ENCODE assay signal across 8 cellular contexts in genomic region chr12:27780612-27781408, GRCh38. TPM values are rescaled to one million over a fixed set of nuclear protein-coding genes. Genes with fewer than 3 reads are reported as not detected.
DNase-seq lines count a peak whose midpoint lies in the region; ATAC-seq, FAIRE-seq and TF ChIP-seq lines count a peak whose summit lies in the region.

No MANE protein-coding gene starts in this region.

- peak; percentile 26 for FAIRE-seq in K562 (lab: Jason Lieb, UNC)
- FAIRE-seq in keratinocyte (lab: Jason Lieb, UNC): peak; percentile 9

- no peaks in the 10 kb centered on the region for H3K9me3 Mint-ChIP-seq in CD8-positive, alpha-beta T cell

- no peaks in the 10 kb centered on the region for H3K9me3 ChIP-seq in CD8-positive, alpha-beta T cell (ENCODE audit: low read length)
- H3K9me3 ChIP-seq in K562 (replicated peaks; ENCODE audit: control insufficient read depth, insufficient read depth, low read depth, low read length): no peaks in the 10 kb centered on the region
- no peaks in the 10 kb centered on the region for H3K9me3 ChIP-seq in keratinocyte (ENCODE audit: control insufficient read depth, low read depth, low read length)

- TF ChIP-seq RAD21 in K562 (CRISPR knock-in tag; conservative IDR thresholded peaks at IDR 0.05 in 1 of 2, IDR thresholded peaks at IDR 0.05 in 1 of 2): no peak

- ATAC-seq in CD8-positive, alpha-beta T cell: peak; percentile 30
- ATAC-seq in GM19351 (IDR thresholded peaks at IDR 0.05; ENCODE audit: unreplicated experiment) (peak; percentile 32), HG03439 (IDR thresholded peaks at IDR 0.05; ENCODE audit: unreplicated experiment) (peak; percentile 43), K562 (peak; percentile 67)

- TF ChIP-seq POLR2A in K562 (conservative IDR thresholded peaks at IDR 0.05): no peak; the same call in 1 of the 2 replicates

- H3K4me1 ChIP-seq in CD8-positive, alpha-beta T cell (ENCODE audit: insufficient read depth, low read length): peaks cover 15% of the 10 kb centered on the region
- peaks cover 11 to 28% of the 10 kb centered on the region in 2 experiments; a peak in 4 of 5 replicates for H3K4me1 ChIP-seq in K562 (replicated peaks in 1 of 2; ENCODE audit: control insufficient read depth in 2 of 2, insufficient read depth in 2 of 2, low read length in 2 of 2)
- peaks cover 35% of the 10 kb centered on the region for H3K4me1 ChIP-seq in keratinocyte (ENCODE audit: control insufficient read depth, extremely low read depth, insufficient read depth, low read length)

- H3K9ac ChIP-seq in K562 (ENCODE audit: insufficient read depth in 1 of 2, low read depth in 2 of 2, low read length in 2 of 2) (peak overlapping the region; percentile 54 to 97), keratinocyte (ENCODE audit: control insufficient read depth, extremely low read depth, insufficient read depth, low read length) (peak overlapping the region; percentile 89)

- intact Hi-C loops in CD8-positive, alpha-beta T cell (cut with DNase I, micrococcal nuclease): loop anchor here (2.0 kb wide), 3 partner anchors 40 to 842 kb away; partner anchors contain the start of genes MRPS35 (in 2 of the 2) and FGFR1OP2 (in 1 of the 2)
- intact Hi-C loops in K562 (cut with micrococcal nuclease): loop anchor here (5.0 kb wide), 1 partner anchor 41 kb away; no protein-coding TSS in a partner anchor

- H3K79me2 ChIP-seq in K562 (ENCODE audit: control insufficient read depth, insufficient read depth, low read length) (peaks cover 27% of the 10 kb centered on the region), keratinocyte (ENCODE audit: control insufficient read depth, insufficient read depth, low read length) (peaks cover 51% of the 10 kb centered on the region)

- H3K36me3 Mint-ChIP-seq in CD8-positive, alpha-beta T cell: peaks cover 12% of the 10 kb centered on the region

- H3K4me2 ChIP-seq in K562 (ENCODE audit: insufficient read depth, low read length) (peak overlapping the region; percentile 86), keratinocyte (ENCODE audit: control insufficient read depth, extremely low read depth, insufficient read depth, low read depth, low read length) (peak overlapping the region; percentile 99)

- CTCF ChIA-PET in CD8-positive, alpha-beta T cell (lab: Charles Lee): interaction anchor here (0.9 to 1.9 kb wide), 6 partner anchors 9 to 43 kb away, joined by 3 to 7 read pairs (median 4); no protein-coding TSS in a partner anchor
- CTCF ChIA-PET in RWPE1 (lab: Yijun Ruan, JAX): interaction anchor here (0.9 to 1.1 kb wide), 2 partner anchors 47 to 418 kb away, joined by 3 to 4 read pairs; no protein-coding TSS in a partner anchor
- CTCF ChIA-PET in K562 (lab: Yijun Ruan, JAX; ENCODE audit: low intra/inter-chr PET ratio): no interaction called here

- POLR2A ChIA-PET in CD8-positive, alpha-beta T cell (lab: Charles Lee): interaction anchor here (0.7 to 2.2 kb wide), 10 partner anchors 8 to 948 kb away, joined by 3 to 10 read pairs (median 3); partner anchors contain the start of gene ITPR2
- POLR2A ChIA-PET in RWPE1 (lab: Yijun Ruan, JAX; ENCODE audit: low non-redundant PET): no interaction called here
- POLR2A ChIA-PET in K562 (lab: Yijun Ruan, JAX): interaction anchor here (0.6 to 2.0 kb wide), 3 partner anchors 9 to 11 kb away, joined by 3 to 8 read pairs (median 3); no protein-coding TSS in a partner anchor

- H3K9me1 ChIP-seq in K562 (ENCODE audit: control insufficient read depth, insufficient read depth, low read length) (no peaks in the 10 kb centered on the region), keratinocyte (ENCODE audit: control insufficient read depth, extremely low read depth, insufficient read depth, low read length) (no peaks in the 10 kb centered on the region)

- in situ Hi-C loops in K562 (cut with MboI): no loop called here

- no peaks in the 10 kb centered on the region for H3K27me3 ChIP-seq in CD8-positive, alpha-beta T cell (ENCODE audit: insufficient read depth, low read length)
- H3K27me3 ChIP-seq in K562 (ENCODE audit: control insufficient read depth in 2 of 2, insufficient read depth in 2 of 2, low read length in 2 of 2) (no peaks in the 10 kb centered on the region), keratinocyte (ENCODE audit: control insufficient read depth, extremely low read depth, insufficient read depth, low read length) (no peaks in the 10 kb centered on the region)

- peak overlapping the region; percentile 85 for H3K27ac Mint-ChIP-seq in CD8-positive, alpha-beta T cell

- WGBS in K562 (ENCODE audit: insufficient coverage, low coverage, missing lambda C conversion rate): 6% methylated on average over 23 of the region's 27 CpGs

- dilution Hi-C loops in keratinocyte (cut with MboI; ENCODE audit: extremely low pct_ligation_motif_present, low sequenced_read_pairs): no loop called here

- H4K20me1 ChIP-seq in K562 (replicated peaks; ENCODE audit: control insufficient read depth, insufficient read depth, low read length) (no peaks in the 10 kb centered on the region; the same call in 1 of the 2 replicates), keratinocyte (ENCODE audit: control insufficient read depth, extremely low read depth, insufficient read depth, low read length) (no peaks in the 10 kb centered on the region)

- peak in 4 of 7 experiments; percentile 4 to 34 (median 28) for DNase-seq in CD8-positive, alpha-beta T cell
- peak; percentile 32 for DNase-seq in RWPE1 (ENCODE audit: low spot score)
- peak; percentile 29 to 40 (median 32) for DNase-seq in K562 (ENCODE audit: extremely low read depth in 1 of 4, low spot score in 3 of 4)
- DNase-seq in keratinocyte (ENCODE audit: low read depth, low spot score): peak; percentile 23
- DNase-seq in stimulated activated CD4-positive, alpha-beta T cell treated with anti-CD3 and anti-CD28 coated beads, TNF-alpha, amount 100 ng/mL, for 4 hours (ENCODE audit: low read depth in 3 of 3): peak in 2 of 3 experiments; percentile 2 to 6
- no peak for DNase-seq in midbrain (lab: John Stamatoyannopoulos, UW)

- H2AFZ ChIP-seq in K562 (ENCODE audit: low read depth, low read length): peak overlapping the region; percentile 98
- H2AFZ ChIP-seq in keratinocyte (ENCODE audit: control insufficient read depth, low read length): peak overlapping the region; percentile 66

- H3K4me3 Mint-ChIP-seq in CD8-positive, alpha-beta T cell: peak overlapping the region; percentile 85

- no peak for TF ChIP-seq EP300 in K562 (IDR thresholded peaks at IDR 0.05; ENCODE audit: low read length)

- no TSS peak for BruUV-seq in K562 (replicated peaks; lab: Mats Ljungman, UMichigan)

- H3K27me3 Mint-ChIP-seq in CD8-positive, alpha-beta T cell (ENCODE audit: low read depth): no peaks in the 10 kb centered on the region

- H3K36me3 ChIP-seq in CD8-positive, alpha-beta T cell (ENCODE audit: insufficient read depth, low read length): no peaks in the 10 kb centered on the region
- H3K36me3 ChIP-seq in K562 (ENCODE audit: control insufficient read depth, insufficient read depth, low read length) (peaks cover 10% of the 10 kb centered on the region; the same call in 2 of the 3 replicates), keratinocyte (ENCODE audit: control insufficient read depth in 2 of 2, extremely low read depth in 1 of 2, insufficient read depth in 2 of 2, low read length in 2 of 2) (peaks cover 0 to 12% of the 10 kb centered on the region in 2 experiments)

- no peak for TF ChIP-seq CTCF in CD8-positive, alpha-beta T cell (IDR thresholded peaks at IDR 0.05)
- TF ChIP-seq CTCF in RWPE1 (conservative IDR thresholded peaks at IDR 0.05; ENCODE audit: low read depth): no peak
- no peak; a peak in 1 of 6 replicates for TF ChIP-seq CTCF in K562 (IDR thresholded peaks at IDR 0.05 in 2 of 3, conservative IDR thresholded peaks at IDR 0.05 in 1 of 3; ENCODE audit: insufficient read depth in 2 of 3, low read depth in 1 of 3, low read length in 3 of 3)
- TF ChIP-seq CTCF in keratinocyte (optimal IDR thresholded peaks at IDR 0.05 in 1 of 3, IDR thresholded peaks at IDR 0.05 in 1 of 3, conservative IDR thresholded peaks at IDR 0.05 in 1 of 3; ENCODE audit: extremely low read depth in 1 of 3, insufficient read depth in 2 of 3, low read length in 3 of 3): no peak

- H3K4me1 Mint-ChIP-seq in CD8-positive, alpha-beta T cell (ENCODE audit: low read depth): peaks cover 46% of the 10 kb centered on the region

- peak overlapping the region; percentile 73 for H3K4me3 ChIP-seq in CD8-positive, alpha-beta T cell (ENCODE audit: low read depth, low read length)
- H3K4me3 ChIP-seq in K562 (peak overlapping the region; percentile 66), keratinocyte (ENCODE audit: control insufficient read depth in 2 of 3, extremely low read depth in 1 of 3, insufficient read depth in 2 of 3, low read depth in 1 of 3, low read length in 3 of 3) (peak overlapping the region; percentile 71 to 82 (median 78))

- H3K27ac ChIP-seq in CD8-positive, alpha-beta T cell (ENCODE audit: low read depth, low read length): peak overlapping the region; percentile 53
- peak overlapping the region; percentile 77 for H3K27ac ChIP-seq in RWPE1
- H3K27ac ChIP-seq in K562 (ENCODE audit: extremely low read depth, low read depth, low read length): peak overlapping the region; percentile 71
- H3K27ac ChIP-seq in keratinocyte (ENCODE audit: control insufficient read depth, insufficient read depth, low read length): peak overlapping the region; percentile 73

RNA-seq across cellular contexts. Expression of gene MANSC4, which starts 0.8 kb away (rescaled TPM):
- not detected for total RNA-seq in CD8-positive, alpha-beta T cell
- not detected in 2 replicates for total RNA-seq in K562 (2011; cell fraction: chromatin; rRNA removed; ENCODE audit: low replicate concordance)
- total RNA-seq in K562 (2011; cell fraction: nucleolus; rRNA removed): not detected in 2 replicates
- not detected in 2 replicates for total RNA-seq in K562 (2011; cell fraction: nucleoplasm; rRNA removed)
- total RNA-seq in K562 (2014; rRNA removed): not detected in 2 replicates
- total RNA-seq in K562 (2014; rRNA removed; fragmentation: Illumina TruSeq; extraction: Trizol): not detected in 2 replicates
- not detected in 2 replicates for total RNA-seq in K562 (2015; rRNA removed; fragmentation: Illumina TruSeq; extraction: Trizol)
- not detected in 2 replicates for total RNA-seq in K562 (2021)
- not detected in 2 replicates for polyA plus RNA-seq in K562 (2011; rRNA removed)
- not detected in 2 replicates for polyA plus RNA-seq in K562 (2011; cell fraction: cytosol; rRNA removed)
- not detected in 2 replicates for polyA plus RNA-seq in K562 (2011; cell fraction: nucleus; rRNA removed)
- not detected in 2 replicates for polyA plus RNA-seq in K562 (2012)
- not detected in 2 replicates for polyA plus RNA-seq in K562 (2014; fragmentation: Illumina TruSeq; extraction: Trizol)
- not detected for polyA plus RNA-seq in K562 (2014; fragmentation: Nextera tagmentation; extraction: Ambion mirVana)
- polyA plus RNA-seq in K562 (2014; rRNA removed): not detected in 2 replicates
- polyA minus RNA-seq in K562 (2011; rRNA and poly(A)+ RNA removed): not detected in 2 replicates
- polyA minus RNA-seq in K562 (2011; cell fraction: cytosol; rRNA and poly(A)+ RNA removed): not detected in 2 replicates
- not detected in 2 replicates for polyA minus RNA-seq in K562 (2011; cell fraction: nucleus; rRNA and poly(A)+ RNA removed)
- 0.18 to 0.67 TPM (median 0.59 TPM) in 3 replicates for polyA plus RNA-seq in keratinocyte
- polyA plus RNA-seq in keratinocyte (2011; ENCODE audit: low read depth): not detected
- polyA plus RNA-seq in keratinocyte (2011; cell fraction: cytosol; rRNA removed): 0.12 and 0.27 TPM in 2 replicates
- 0.36 and 0.48 TPM in 2 replicates for polyA plus RNA-seq in keratinocyte (2011; cell fraction: nucleus; rRNA removed)
- 0.58 TPM in 1 of 2 replicates, not detected in the other for polyA plus RNA-seq in keratinocyte (2012; ENCODE audit: low replicate concordance)
- polyA minus RNA-seq in keratinocyte: 0.23 to 0.29 TPM in 2 of 3 replicates, not detected in the other
- not detected for polyA minus RNA-seq in keratinocyte (2011; cell fraction: cytosol; rRNA and poly(A)+ RNA removed)
- polyA minus RNA-seq in keratinocyte (2011; cell fraction: nucleus; rRNA and poly(A)+ RNA removed): not detected in 2 replicates

RNA-seq across cellular contexts. Expression of gene KLHL42, which starts 0.8 kb away (rescaled TPM):
- total RNA-seq in CD8-positive, alpha-beta T cell: 10 to 100 TPM; 11.0 to 11.1 TPM
- 33.6 and 49.3 TPM in 2 replicates for total RNA-seq in K562 (2011; cell fraction: chromatin; rRNA removed; ENCODE audit: low replicate concordance)
- total RNA-seq in K562 (2011; cell fraction: nucleolus; rRNA removed): 27.2 and 29.5 TPM in 2 replicates
- total RNA-seq in K562 (2011; cell fraction: nucleoplasm; rRNA removed): 38.5 and 44.9 TPM in 2 replicates
- total RNA-seq in K562 (2014; rRNA removed) (11.8 and 12.5 TPM in 2 replicates), K562 (2014; rRNA removed; fragmentation: Illumina TruSeq; extraction: Trizol) (8.0 and 8.4 TPM in 2 replicates), K562 (2015; rRNA removed; fragmentation: Illumina TruSeq; extraction: Trizol) (9.6 and 10.5 TPM in 2 replicates), K562 (2021) (11.7 and 12.3 TPM in 2 replicates)
- polyA plus RNA-seq in K562 (2011; rRNA removed) (10.8 and 11.1 TPM in 2 replicates), K562 (2014; fragmentation: Illumina TruSeq; extraction: Trizol) (7.4 and 8.2 TPM in 2 replicates), K562 (2014; fragmentation: Nextera tagmentation; extraction: Ambion mirVana) (1 to 10 TPM; 1.5 TPM), K562 (2014; rRNA removed) (9.6 and 14.3 TPM in 2 replicates), keratinocyte (18.6 to 27.2 TPM (median 20.6 TPM) in 3 replicates)
- polyA plus RNA-seq in K562 (2011; cell fraction: cytosol; rRNA removed): 10.2 and 14.6 TPM in 2 replicates
- 30.6 and 41.5 TPM in 2 replicates for polyA plus RNA-seq in K562 (2011; cell fraction: nucleus; rRNA removed)
- polyA plus RNA-seq in K562 (2012): 6.1 and 11.9 TPM in 2 replicates
- 16.2 and 19.8 TPM in 2 replicates for polyA minus RNA-seq in K562 (2011; rRNA and poly(A)+ RNA removed)
- 5.9 and 10.0 TPM in 2 replicates for polyA minus RNA-seq in K562 (2011; cell fraction: cytosol; rRNA and poly(A)+ RNA removed)
- 28.9 and 37.2 TPM in 2 replicates for polyA minus RNA-seq in K562 (2011; cell fraction: nucleus; rRNA and poly(A)+ RNA removed)
- polyA plus RNA-seq in keratinocyte (2011; ENCODE audit: low read depth): 5.8 TPM
- 11.0 and 13.2 TPM in 2 replicates for polyA plus RNA-seq in keratinocyte (2011; cell fraction: cytosol; rRNA removed)
- polyA plus RNA-seq in keratinocyte (2011; cell fraction: nucleus; rRNA removed): 36.8 and 38.9 TPM in 2 replicates
- 7.6 and 16.1 TPM in 2 replicates for polyA plus RNA-seq in keratinocyte (2012; ENCODE audit: low replicate concordance)
- 39.5 to 50.3 TPM (median 49.5 TPM) in 3 replicates for polyA minus RNA-seq in keratinocyte
- 30.9 TPM for polyA minus RNA-seq in keratinocyte (2011; cell fraction: cytosol; rRNA and poly(A)+ RNA removed)
- polyA minus RNA-seq in keratinocyte (2011; cell fraction: nucleus; rRNA and poly(A)+ RNA removed): 39.6 and 47.2 TPM in 2 replicates
